ENCODE assay signal across 6 cellular contexts in genomic region chr10:100968839-100969174, GRCh38. TPM values are rescaled to one million over a fixed set of nuclear protein-coding genes. Genes with fewer than 3 reads are reported as not detected.
DNase-seq lines count a peak whose midpoint lies in the region; ATAC-seq and TF ChIP-seq lines count a peak whose summit lies in the region.

No MANE protein-coding gene starts in this region.

- peaks cover 26% of the 10 kb centered on the region for H3K4me1 ChIP-seq in NT2/D1 (ENCODE audit: insufficient read depth, insufficient read length)
- peaks cover 6% of the 10 kb centered on the region for H3K4me1 ChIP-seq in skeletal muscle satellite cell (ENCODE audit: control insufficient read depth, insufficient read depth, low read length)

- no peak for TF ChIP-seq CTCF in epithelial cell of esophagus (IDR thresholded peaks at IDR 0.05; ENCODE audit: insufficient read depth, low read depth, low read length, missing control alignments)

- H3K9me3 ChIP-seq in NT2/D1 (ENCODE audit: insufficient read depth, low read length), result no peaks in the 10 kb centered on the region
- no peaks in the 10 kb centered on the region for H3K9me3 ChIP-seq in skeletal muscle satellite cell (replicated peaks; ENCODE audit: low read length)

- H3K4me3 ChIP-seq in NT2/D1 (ENCODE audit: insufficient read length, low read depth) (peak overlapping the region; percentile 15), epithelial cell of esophagus (ENCODE audit: low read length) (peak overlapping the region; percentile 49), skeletal muscle satellite cell (ENCODE audit: low read length) (peak overlapping the region; percentile 74)

- no peak for DNase-seq in NT2/D1 (ENCODE audit: low read depth, low spot score)
- no peak for DNase-seq in epithelial cell of esophagus (ENCODE audit: low read depth)
- no peak for DNase-seq in NCI-H526 treated with DMSO at 0.1 percent for 48 hours (lab: John Stamatoyannopoulos, UW)
- no peak for DNase-seq in kidney tubule cell (ENCODE audit: low spot score)

- ATAC-seq in GM18868 (IDR thresholded peaks at IDR 0.05; ENCODE audit: unreplicated experiment), result no peak

- peak overlapping the region; percentile 98 for H3K4me2 ChIP-seq in skeletal muscle satellite cell (ENCODE audit: low read length)

- H3K27me3 ChIP-seq in NT2/D1 (ENCODE audit: insufficient read depth, insufficient read length), result peaks cover 6% of the 10 kb centered on the region
- H3K27me3 ChIP-seq in skeletal muscle satellite cell (ENCODE audit: control insufficient read depth, insufficient read depth, low read length), result no peaks in the 10 kb centered on the region

- H3K9ac ChIP-seq in NT2/D1 (ENCODE audit: insufficient read length, low read depth) (peak overlapping the region; percentile 37), skeletal muscle satellite cell (ENCODE audit: low read depth, low read length) (peak overlapping the region; percentile 18)

- no peaks in the 10 kb centered on the region for H3K36me3 ChIP-seq in NT2/D1 (ENCODE audit: insufficient read depth, insufficient read length, low read length)
- peaks cover 33% of the 10 kb centered on the region for H3K36me3 ChIP-seq in skeletal muscle satellite cell (ENCODE audit: insufficient read depth, low read length)

RNA-seq across cellular contexts. Expression of gene SEMA4G, which starts 0.5 kb away (rescaled TPM):
- 0.76 and 0.87 TPM in 2 replicates for total RNA-seq in skeletal muscle satellite cell (2012; rRNA removed)

RNA-seq across cellular contexts. Expression of gene MRPL43, which starts 18.5 kb away (rescaled TPM):
- total RNA-seq in skeletal muscle satellite cell (2012; rRNA removed), result 63.6 and 70.0 TPM in 2 replicates

RNA-seq across cellular contexts. Expression of gene TWNK, which starts 18.5 kb away (rescaled TPM):
- total RNA-seq in skeletal muscle satellite cell (2012; rRNA removed), result 5.6 and 7.6 TPM in 2 replicates

RNA-seq across cellular contexts. Expression of gene LZTS2, which starts 30.8 kb away (rescaled TPM):
- total RNA-seq in skeletal muscle satellite cell (2012; rRNA removed), result 79.1 and 103 TPM in 2 replicates

RNA-seq across cellular contexts. Expression of gene SLF2, which starts 56.0 kb away (rescaled TPM):
- 21.6 and 30.4 TPM in 2 replicates for total RNA-seq in skeletal muscle satellite cell (2012; rRNA removed)

Comparison
In these comparisons a context has a peak if more than half of its experiments do, and no peak if none do; other contexts are left out.
1. H3K4me3 ChIP-seq: peak in every context shown above with its lines; median percentile 74 in skeletal muscle satellite cell; 49 in epithelial cell of esophagus; 15 in NT2/D1.